ENCODE assay signal across 10 cellular contexts in the genomic region with DNA sequence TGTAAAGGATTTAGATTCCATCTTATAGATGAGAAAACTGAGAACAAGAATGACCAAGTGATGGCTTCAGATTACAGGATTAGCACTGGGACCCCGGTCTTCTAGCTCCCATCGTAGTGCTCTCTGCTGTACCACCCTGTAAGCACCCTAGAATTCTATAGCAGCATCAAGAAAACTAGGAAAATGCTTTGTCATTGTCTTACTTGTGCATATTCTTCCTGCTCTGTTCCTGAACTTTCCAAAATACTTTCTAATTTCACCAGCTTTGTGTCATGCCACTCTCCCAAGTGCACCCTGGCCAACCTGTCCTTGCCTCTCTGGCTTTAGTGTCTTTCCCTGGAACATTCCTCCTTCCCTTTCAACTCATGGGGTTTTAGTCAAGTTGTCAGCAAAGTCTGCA. TPM values are rescaled to one million over a fixed set of nuclear protein-coding genes. Genes with fewer than 3 reads are reported as not detected.
"Had no signal": no experiment of that assay in that cellular context is flagged by ENCODE, and none has a peak within 500 bp of the region (broad histone marks: within the 10 kb centered on the region; RNA-seq: fewer than 3 reads in every experiment).

No MANE protein-coding gene starts in this region.

- H3K9me3 Mint-ChIP-seq: GM23338, HFFc6 had no signal

- H3K4me3 ChIP-seq: GM23248, GM23338, HAP-1 had no signal

- H3K27ac Mint-ChIP-seq: GM23338, HFFc6 had no signal

- ATAC-seq: GM23338, HCT116 had no signal

- DNase-seq: GM23248, GOT3, H7, HCEC 1CT, HFFc6 had no signal

- H3K36me3 ChIP-seq: HAP-1 had no signal

- H3K4me1 ChIP-seq: HAP-1 had no signal

- H3K9me3 ChIP-seq: HAP-1 had no signal

- FAIRE-seq: H1, H54 had no signal

- H3K4me1 Mint-ChIP-seq: GM23338 had no signal

- H2AFZ ChIP-seq: GM23248, GM23338 had no signal

- H3K4me3 Mint-ChIP-seq: GM23338, HFFc6 had no signal

- H3K9ac ChIP-seq: GM23248 had no signal

- H3K4me2 ChIP-seq: GM23338 had no signal

- H3K27ac ChIP-seq: GM23248 had no signal

RNA-seq across cellular contexts. Expression of a gene that starts 39.1 kb away (rescaled TPM):
- total RNA-seq: GM23248 had no signal
